Comparison of ENCODE assay signal across 19 cellular contexts in the genomic region with DNA sequence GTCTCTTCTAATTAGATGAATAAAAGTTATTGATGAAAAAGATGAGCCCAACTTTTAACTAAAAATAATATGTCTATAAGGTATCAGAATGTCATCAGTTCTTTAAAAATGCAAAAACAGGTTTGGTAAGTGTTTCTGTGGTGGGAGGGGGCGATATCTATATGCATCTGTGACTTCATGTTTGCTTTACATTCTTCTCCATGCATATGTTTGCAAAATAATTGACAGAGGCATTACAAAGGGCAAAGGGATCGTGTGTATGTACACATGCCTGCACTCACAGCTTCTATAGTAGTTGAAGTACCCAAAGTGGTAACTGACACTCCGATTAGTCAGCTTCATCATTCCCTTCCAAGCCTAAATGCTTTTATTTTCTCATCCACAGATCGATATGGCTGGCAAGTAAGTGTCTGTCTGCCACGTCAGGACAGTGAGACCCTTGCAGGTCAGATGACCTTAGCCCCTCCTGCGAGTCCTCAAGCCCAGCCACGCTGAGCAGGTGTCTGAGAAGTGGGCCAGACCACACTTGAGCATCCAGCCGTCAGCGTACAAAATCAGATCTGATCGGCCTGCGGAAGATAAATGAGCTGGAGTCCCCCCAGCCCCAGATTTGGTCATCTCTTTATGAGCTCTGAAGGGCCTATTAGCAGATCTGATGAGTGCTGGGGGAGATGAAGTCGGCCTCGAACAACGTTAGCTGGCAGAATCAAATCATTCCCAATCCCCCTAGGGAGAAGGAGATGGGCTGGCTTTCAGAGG.
"Had no signal": no experiment of that assay in that cellular context is flagged by ENCODE, and none has a peak within 500 bp of the region (broad histone marks: within the 10 kb centered on the region; RNA-seq: fewer than 3 reads in every experiment).

No MANE protein-coding gene starts in this region.

- H3K4me1 ChIP-seq: foreskin keratinocyte, right atrium auricular region, upper lobe of left lung had no signal

- ATAC-seq: activated CD4-positive, alpha-beta T cell treated with anti-CD3 and anti-CD28 coated beads for 36 hours; activated CD8-positive, alpha-beta T cell treated with anti-CD3 and anti-CD28 coated beads, Interleukin-2, amount 10 ng/mL, durations not matched to agents 7 days and 5 days; activated naive CD8-positive, alpha-beta T cell treated with anti-CD3 and anti-CD28 coated beads, Interleukin-2, amount 50 U/mL, for 24 hours; foreskin keratinocyte; left cardiac atrium; naive thymus-derived CD4-positive, alpha-beta T cell; stimulated activated naive B cell treated with anti-CD40 and anti-IgM and Interleukin-4, amounts not matched to agents 10 μg/mL and 1 μg/mL and 100 μg/mL, for 72 hours had no signal

- DNase-seq: activated CD4-positive, alpha-beta T cell treated with anti-CD3 and anti-CD28 coated beads for 36 hours; activated CD8-positive, alpha-beta memory T cell treated with anti-CD3 and anti-CD28 coated beads, Interleukin-2, amount 50 U/mL, for 48 hours; activated CD8-positive, alpha-beta T cell treated with anti-CD3 and anti-CD28 coated beads, Interleukin-2, amount 10 ng/mL, durations not matched to agents 7 days and 5 days; activated naive CD4-positive, alpha-beta T cell treated with Interleukin-2 at 50 U/mL for 16 hours; activated naive CD8-positive, alpha-beta T cell treated with anti-CD3 and anti-CD28 coated beads, Interleukin-2, amount 50 U/mL, for 24 hours; foreskin keratinocyte; head of caudate nucleus; left cardiac atrium; mammary epithelial cell; naive thymus-derived CD4-positive, alpha-beta T cell; stimulated activated naive B cell treated with anti-CD40 and anti-IgM and Interleukin-4, amounts not matched to agents 10 μg/mL and 1 μg/mL and 100 μg/mL, for 72 hours; substantia nigra; T-helper 9 cell; WERI-Rb-1 had no signal

- H3K9me3 ChIP-seq: right atrium auricular region, upper lobe of left lung had no signal

- H3K27me3 ChIP-seq: right atrium auricular region, upper lobe of left lung had no signal

- H3K36me3 ChIP-seq: right atrium auricular region, upper lobe of left lung, WERI-Rb-1 had no signal

- FAIRE-seq: astrocyte, colon had no signal

- H3K27ac ChIP-seq: foreskin keratinocyte, right atrium auricular region, upper lobe of left lung, WERI-Rb-1 had no signal

- H3K4me3 ChIP-seq: right atrium auricular region, smooth muscle cell, upper lobe of left lung had no signal
